ENCODE assay signal across 27 cellular contexts in the genomic region with DNA sequence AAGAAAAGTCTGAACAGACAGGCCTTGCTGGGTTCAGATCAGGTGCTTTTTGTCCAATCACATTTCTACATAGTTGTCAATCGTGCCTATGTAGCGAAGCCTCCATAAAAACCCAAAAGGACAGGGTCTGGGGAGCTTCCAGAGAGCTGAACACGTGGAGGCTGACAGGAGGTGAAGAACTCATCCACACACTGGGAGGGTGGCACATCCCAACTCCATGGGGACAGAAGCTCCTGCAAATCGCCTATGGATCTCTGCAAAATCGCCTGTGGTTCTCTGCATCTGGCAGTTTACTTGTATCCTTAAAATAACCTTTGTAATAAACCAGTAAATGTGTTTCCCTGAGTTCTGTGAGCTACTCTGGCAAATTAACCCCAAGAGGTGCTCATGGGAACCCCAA. TPM values are rescaled to one million over a fixed set of nuclear protein-coding genes. Genes with fewer than 3 reads are reported as not detected.
DNase-seq lines count a peak whose midpoint lies in the region; ATAC-seq and TF ChIP-seq lines count a peak whose summit lies in the region.
"Had no signal": no experiment of that assay in that cellular context is flagged by ENCODE, and none has a peak within 500 bp of the region (broad histone marks: within the 10 kb centered on the region; RNA-seq: fewer than 3 reads in every experiment).

No MANE protein-coding gene starts in this region.

- H3K79me2 ChIP-seq in OCI-LY7 (ENCODE audit: insufficient read depth, low read depth, low read length) = no peaks in the 10 kb centered on the region

- H3K27ac ChIP-seq in right atrium auricular region = peak overlapping the region; percentile 31 to 56
- H3K27ac ChIP-seq in right cardiac atrium (ENCODE audit: low read length) = no peak overlapping the region
- peak overlapping the region in 3 of 5 donors; percentile 9 to 31 (median 28) for H3K27ac ChIP-seq in stomach
- no peak overlapping the region for H3K27ac ChIP-seq in OCI-LY7 (ENCODE audit: low read depth, low read length, poor library complexity, severe bottlenecking)
- H3K27ac ChIP-seq: prostate gland, SJCRH30, VCaP had no signal

- intact Hi-C loops in right cardiac atrium (cut with DNase I) = no loop called here
- intact Hi-C loops in stomach (cut with DNase I; ENCODE audit: low total_unique reads) = no loop called here
- intact Hi-C loops in OCI-LY7 (cut with micrococcal nuclease; ENCODE audit: unreplicated experiment) = loop anchor here (10.0 kb wide), 1 partner anchor 128 kb away; no protein-coding TSS in a partner anchor

- POLR2A ChIA-PET in OCI-LY7 (lab: Charles Lee) = interaction anchor here (0.5 to 0.6 kb wide), 2 partner anchors 52 to 537 kb away, joined by 3 read pairs; no protein-coding TSS in a partner anchor

- CTCF ChIA-PET in OCI-LY7 (lab: Charles Lee; ENCODE audit: unreplicated experiment) = no interaction called here

- H3K27me3 ChIP-seq in right atrium auricular region (no peaks in the 10 kb centered on the region), right cardiac atrium (ENCODE audit: control insufficient read depth, insufficient read depth) (no peaks in the 10 kb centered on the region), stomach (peaks cover 0 to 7% (median 0%) of the 10 kb centered on the region in 3 donors)
- H3K27me3 ChIP-seq: SJCRH30 had no signal

- peaks cover 27% of the 10 kb centered on the region for H3K4me1 Mint-ChIP-seq in activated naive CD8-positive, alpha-beta T cell treated with anti-CD3 and anti-CD28 coated beads for 36 hours
- peaks cover 21% of the 10 kb centered on the region for H3K4me1 Mint-ChIP-seq in memory B cell

- H3K36me3 ChIP-seq in right atrium auricular region = no peaks in the 10 kb centered on the region
- no peaks in the 10 kb centered on the region for H3K36me3 ChIP-seq in stomach
- no peaks in the 10 kb centered on the region for H3K36me3 ChIP-seq in OCI-LY7 (ENCODE audit: insufficient read depth, low read length)
- H3K36me3 ChIP-seq: prostate gland, SJCRH30 had no signal

- H3K4me3 Mint-ChIP-seq in activated naive CD8-positive, alpha-beta T cell treated with anti-CD3 and anti-CD28 coated beads for 36 hours = no peak overlapping the region
- no peak overlapping the region for H3K4me3 Mint-ChIP-seq in memory B cell
- H3K4me3 Mint-ChIP-seq: activated CD4-positive, alpha-beta T cell treated with anti-CD3 and anti-CD28 coated beads for 36 hours had no signal

- H3K9me3 ChIP-seq in right atrium auricular region (no peaks in the 10 kb centered on the region), right cardiac atrium (ENCODE audit: control insufficient read depth, low read length) (no peaks in the 10 kb centered on the region), stomach (no peaks in the 10 kb centered on the region), OCI-LY7 (ENCODE audit: low read length) (no peaks in the 10 kb centered on the region)
- H3K9me3 ChIP-seq: prostate gland, SJCRH30 had no signal

- TF ChIP-seq CTCF in right atrium auricular region (IDR thresholded peaks at IDR 0.05) = no peak
- no peak for TF ChIP-seq CTCF in stomach (IDR thresholded peaks at IDR 0.05)
- no peak for TF ChIP-seq CTCF in OCI-LY7 (conservative IDR thresholded peaks at IDR 0.05; ENCODE audit: low read length)

- H3K4me3 ChIP-seq in right atrium auricular region = no peak overlapping the region
- no peak overlapping the region for H3K4me3 ChIP-seq in right cardiac atrium (ENCODE audit: low read length)
- H3K4me3 ChIP-seq in stomach = no peak overlapping the region
- H3K4me3 ChIP-seq in OCI-LY7 (ENCODE audit: low read depth, low read length, poor library complexity, severe bottlenecking) = no peak overlapping the region
- H3K4me3 ChIP-seq: prostate gland, SJCRH30 had no signal

- TF ChIP-seq POLR2A in stomach (IDR thresholded peaks at IDR 0.05) = no peak

- no peaks in the 10 kb centered on the region for H3K27me3 Mint-ChIP-seq in activated naive CD8-positive, alpha-beta T cell treated with anti-CD3 and anti-CD28 coated beads for 36 hours
- no peaks in the 10 kb centered on the region for H3K27me3 Mint-ChIP-seq in memory B cell

- peak overlapping the region; percentile 99 for H3K27ac Mint-ChIP-seq in activated naive CD8-positive, alpha-beta T cell treated with anti-CD3 and anti-CD28 coated beads for 36 hours
- H3K27ac Mint-ChIP-seq in memory B cell = peak overlapping the region; percentile 73
- H3K27ac Mint-ChIP-seq: activated CD4-positive, alpha-beta T cell treated with anti-CD3 and anti-CD28 coated beads for 36 hours had no signal

- H4K20me1 ChIP-seq in OCI-LY7 (ENCODE audit: insufficient read depth, low read length) = no peaks in the 10 kb centered on the region

- WGBS in right cardiac atrium = 85% methylated on average over 5 of the region's 5 CpGs
- 84 to 97% (median 90%) methylated on average over 5 of the region's 5 CpGs for WGBS in stomach, 5 donors

- H3K4me1 ChIP-seq in right atrium auricular region (peaks cover 0 to 8% of the 10 kb centered on the region in 2 donors), right cardiac atrium (ENCODE audit: control insufficient read depth, insufficient read depth, low read length) (peaks cover 3% of the 10 kb centered on the region), stomach (peaks cover 0 to 11% (median 0%) of the 10 kb centered on the region in 4 donors), OCI-LY7 (ENCODE audit: insufficient read depth, low read length, poor library complexity, severe bottlenecking) (no peaks in the 10 kb centered on the region)
- H3K4me1 ChIP-seq: prostate gland had no signal

- in situ Hi-C loops in G401 (cut with HindIII; ENCODE audit: low sequenced_read_pairs) = no loop called here

- H2AFZ ChIP-seq in OCI-LY7 (ENCODE audit: low read length) = no peak overlapping the region

- no peak overlapping the region for H3K4me2 ChIP-seq in OCI-LY7 (ENCODE audit: low read length)

- ATAC-seq in right cardiac atrium (no peak), memory B cell (ENCODE audit: low read depth) (no peak), GM19397 (IDR thresholded peaks at IDR 0.05; ENCODE audit: unreplicated experiment) (no peak)
- ATAC-seq: HCT116 had no signal

- no peak for TF ChIP-seq EP300 in stomach (IDR thresholded peaks at IDR 0.05)

- BruUV-seq in OCI-LY7 (replicated peaks; lab: Mats Ljungman, UMichigan) = no TSS peak

- peaks cover 2% of the 10 kb centered on the region for H3K36me3 Mint-ChIP-seq in activated naive CD8-positive, alpha-beta T cell treated with anti-CD3 and anti-CD28 coated beads for 36 hours
- H3K36me3 Mint-ChIP-seq in memory B cell = no peaks in the 10 kb centered on the region

- no peak for DNase-seq in right atrium auricular region (ENCODE audit: low spot score)
- DNase-seq in right cardiac atrium = no peak
- DNase-seq in activated naive CD8-positive, alpha-beta T cell treated with anti-CD3 and anti-CD28 coated beads for 36 hours = no peak
- no peak for DNase-seq in memory B cell (ENCODE audit: low spot score in 2 of 2)
- no peak for DNase-seq in stomach
- no peak for DNase-seq in G401 (ENCODE audit: low spot score)
- DNase-seq in OCI-LY7 (ENCODE audit: low spot score) = no peak
- DNase-seq: activated T-cell treated with anti-CD3 and anti-CD28 coated beads, Interleukin-2, amount 50 U/mL, for 1 hour; cerebellar nuclear complex; dermis blood vessel endothelial cell; hippocampal formation; left colon; NCI-H1417 treated with DMSO at 0.1 percent for 48 hours; NCI-H2081; NCI-H748 treated with DMSO at 0.1 percent for 48 hours; nucleus accumbens; RPMI8226; SJCRH30; SW 1271; T1000; trophoblast cell had no signal

- H3K9me2 ChIP-seq in OCI-LY7 (ENCODE audit: insufficient read depth, low read length) = no peaks in the 10 kb centered on the region

- H3K9me3 Mint-ChIP-seq in activated naive CD8-positive, alpha-beta T cell treated with anti-CD3 and anti-CD28 coated beads for 36 hours = no peaks in the 10 kb centered on the region
- no peaks in the 10 kb centered on the region for H3K9me3 Mint-ChIP-seq in memory B cell

RNA-seq across cellular contexts. Expression of a gene that starts 12.4 kb away (rescaled TPM):
- total RNA-seq in right atrium auricular region = 100 to 1,000 TPM; 160 to 166 TPM
- 100 to 1,000 TPM; 145 to 271 (median 232) TPM for total RNA-seq in right cardiac atrium
- 48.0 TPM for polyA plus RNA-seq in right cardiac atrium
- total RNA-seq in activated naive CD8-positive, alpha-beta T cell treated with anti-CD3 and anti-CD28 coated beads for 36 hours = under 1 TPM; 0.62 to 0.76 TPM
- total RNA-seq in stomach = 10 to 100 TPM in 3 of 5 donors, 1 to 10 TPM in 1, not detected in 1; 3.5 to 28.6 (median 17.4) TPM
- polyA plus RNA-seq in stomach = under 1 TPM in 2 of 3 donors, not detected in 1; 0.19 to 0.33 TPM
- 0.07 and 0.37 TPM in 2 replicates for total RNA-seq in G401 (2014; rRNA removed; shearing (Covaris generic))
- not detected in 2 replicates for total RNA-seq in OCI-LY7 (2014; rRNA removed; shearing (Covaris generic))
- not detected in 2 replicates for total RNA-seq in OCI-LY7 (2022)
- total RNA-seq: activated CD8-positive, alpha-beta T cell treated with anti-CD3 and anti-CD28 coated beads, Interleukin-2, amount 10 ng/mL, durations not matched to agents 7 days and 5 days had no signal

RNA-seq across cellular contexts. Expression of a gene that starts 54.8 kb away (rescaled TPM):
- 10 to 100 TPM in 1 of 2 donors, 1 to 10 TPM in 1; 9.9 to 10.9 TPM for total RNA-seq in right atrium auricular region
- 10 to 100 TPM in 1 of 4 donors, 1 to 10 TPM in 3; 8.0 to 11.1 (median 9.7) TPM for total RNA-seq in right cardiac atrium
- 4.7 TPM for polyA plus RNA-seq in right cardiac atrium
- 10 to 100 TPM; 46.2 to 46.5 TPM for total RNA-seq in activated naive CD8-positive, alpha-beta T cell treated with anti-CD3 and anti-CD28 coated beads for 36 hours
- 10 to 100 TPM; 12.9 to 85.7 (median 38.9) TPM for total RNA-seq in stomach
- polyA plus RNA-seq in stomach = 1 to 10 TPM; 4.9 to 7.1 (median 6.1) TPM
- total RNA-seq in G401 (2014; rRNA removed; shearing (Covaris generic)) = 9.8 and 10.8 TPM in 2 replicates
- 14.4 and 15.5 TPM in 2 replicates for total RNA-seq in OCI-LY7 (2014; rRNA removed; shearing (Covaris generic))
- total RNA-seq in OCI-LY7 (2022) = 18.5 and 20.4 TPM in 2 replicates

Comparison
In these comparisons a context has a peak if more than half of its experiments do, and no peak if none do; other contexts are left out.
1. H3K27ac ChIP-seq: peak in right atrium auricular region (2 of 2) and stomach (3 of 5); none in right cardiac atrium (single experiment) and OCI-LY7 (single experiment).
2. RNA of a gene that starts 12.4 kb away (total RNA-seq): 145 to 271 TPM in right cardiac atrium and 160 to 166 TPM in right atrium auricular region; 3.5 to 28.6 TPM in stomach, 0.62 to 0.76 TPM in activated naive CD8-positive, alpha-beta T cell treated with anti-CD3 and anti-CD28 coated beads for 36 hours, 0.07 to 0.37 TPM in G401 and not detected in OCI-LY7; every median in the first group is over 4 times any median in the second.